ENCODE assay signal across 24 cellular contexts in the genomic region with DNA sequence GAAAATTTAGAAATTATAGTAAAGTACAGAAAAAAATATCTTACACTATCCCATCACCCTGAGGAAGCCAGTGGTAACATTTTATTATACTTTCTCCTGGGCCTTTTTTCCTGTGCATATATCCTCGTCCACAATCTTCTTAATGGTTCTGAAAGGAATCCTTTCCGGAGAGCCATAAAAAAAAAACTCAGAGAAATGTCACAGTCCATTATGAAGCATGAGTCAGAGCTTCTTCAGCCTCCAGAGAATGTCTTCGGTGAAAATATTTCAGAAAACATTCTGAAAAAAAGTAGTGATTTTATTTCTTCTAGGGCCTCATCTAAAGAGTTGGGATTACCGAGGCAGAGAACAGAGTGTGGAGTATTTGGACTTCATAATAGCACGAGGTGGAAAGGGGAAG.
DNase-seq lines count a peak whose midpoint lies in the region; ATAC-seq and TF ChIP-seq lines count a peak whose summit lies in the region.
"Had no signal": no experiment of that assay in that cellular context is flagged by ENCODE, and none has a peak within 500 bp of the region (broad histone marks: within the 10 kb centered on the region; RNA-seq: fewer than 3 reads in every experiment).

No MANE protein-coding gene starts in this region.

- peak; percentile 5 for DNase-seq in AG08395 (ENCODE audit: low spot score)
- DNase-seq in GM23248: peak; percentile 59
- peak; percentile 0 for DNase-seq in amniotic stem cell (lab: John Stamatoyannopoulos, UW)
- DNase-seq in iris pigment epithelial cell (ENCODE audit: low read depth): peak; percentile 3
- no peak for DNase-seq in NCI-H748 (lab: John Stamatoyannopoulos, UW; ENCODE audit: unreplicated experiment)
- no peak for DNase-seq in stimulated activated naive B cell treated with anti-CD40 and anti-IgM and Interleukin-4, amounts not matched to agents 10 μg/mL and 1 μg/mL and 100 μg/mL, for 72 hours
- DNase-seq in testis: no peak
- no peak for DNase-seq in neural progenitor cell (ENCODE audit: low spot score)
- DNase-seq: activated CD4-positive, alpha-beta memory T cell treated with anti-CD3 and anti-CD28 coated beads for 36 hours; activated naive CD8-positive, alpha-beta T cell treated with anti-CD3 and anti-CD28 coated beads, Interleukin-2, amount 10 ng/mL, durations not matched to agents 7 days and 5 days; brain microvascular endothelial cell; Caco-2; DMS79 treated with DMSO at 0.1 percent for 48 hours; effector memory CD4-positive, alpha-beta T cell; kidney; NCI-H2029 treated with DMSO at 0.1 percent for 48 hours; right lobe of liver; SHP77; upper lobe of right lung had no signal

- no peak overlapping the region for H3K27ac ChIP-seq in GM23248
- no peak overlapping the region for H3K27ac ChIP-seq in testis
- H3K27ac ChIP-seq in neural progenitor cell: no peak overlapping the region
- H3K27ac ChIP-seq: BLaER1 treated with 17β-estradiol and CSF1 and Interleukin-3, amounts not matched to agents 10 nM and 100 nM; brain microvascular endothelial cell; right lobe of liver; upper lobe of right lung had no signal

- in situ Hi-C loops in GM23248 (cut with MboI): no loop called here

- no peaks in the 10 kb centered on the region for H3K4me1 Mint-ChIP-seq in stimulated activated naive B cell treated with anti-CD40 and anti-IgM and Interleukin-4, amounts not matched to agents 10 μg/mL and 1 μg/mL and 100 μg/mL, for 72 hours
- peaks cover 39% of the 10 kb centered on the region for H3K4me1 Mint-ChIP-seq in neural progenitor cell
- H3K4me1 Mint-ChIP-seq: activated naive CD8-positive, alpha-beta T cell treated with anti-CD3 and anti-CD28 coated beads, Interleukin-2, amount 10 ng/mL, durations not matched to agents 7 days and 5 days had no signal

- H3K36me3 Mint-ChIP-seq in stimulated activated naive B cell treated with anti-CD40 and anti-IgM and Interleukin-4, amounts not matched to agents 10 μg/mL and 1 μg/mL and 100 μg/mL, for 72 hours: no peaks in the 10 kb centered on the region
- H3K36me3 Mint-ChIP-seq in neural progenitor cell: no peaks in the 10 kb centered on the region
- H3K36me3 Mint-ChIP-seq: activated CD4-positive, alpha-beta memory T cell treated with anti-CD3 and anti-CD28 coated beads for 36 hours; activated naive CD8-positive, alpha-beta T cell treated with anti-CD3 and anti-CD28 coated beads, Interleukin-2, amount 10 ng/mL, durations not matched to agents 7 days and 5 days had no signal

- no peak overlapping the region for H2AFZ ChIP-seq in GM23248
- H2AFZ ChIP-seq in neural progenitor cell (replicated peaks): no peak overlapping the region

- H3K79me2 ChIP-seq in GM23248 (ENCODE audit: insufficient read depth): no peaks in the 10 kb centered on the region
- no peaks in the 10 kb centered on the region for H3K79me2 ChIP-seq in neural progenitor cell (ENCODE audit: low read depth)

- H3F3A ChIP-seq in GM23248 (ENCODE audit: insufficient read depth) (no peaks in the 10 kb centered on the region), neural progenitor cell (ENCODE audit: low read depth) (no peaks in the 10 kb centered on the region)

- no peaks in the 10 kb centered on the region for H4K20me1 ChIP-seq in GM23248 (ENCODE audit: insufficient read depth)
- no peaks in the 10 kb centered on the region for H4K20me1 ChIP-seq in neural progenitor cell (ENCODE audit: low read depth)
- H4K20me1 ChIP-seq: BLaER1 treated with 17β-estradiol and CSF1 and Interleukin-3, amounts not matched to agents 10 nM and 100 nM had no signal

- H3K4me2 ChIP-seq in GM23248 (ENCODE audit: unreplicated experiment) (no peak overlapping the region), neural progenitor cell (no peak overlapping the region)
- H3K4me2 ChIP-seq: BLaER1 treated with 17β-estradiol and CSF1 and Interleukin-3, amounts not matched to agents 10 nM and 100 nM had no signal

- H3K27ac Mint-ChIP-seq in stimulated activated naive B cell treated with anti-CD40 and anti-IgM and Interleukin-4, amounts not matched to agents 10 μg/mL and 1 μg/mL and 100 μg/mL, for 72 hours: no peak overlapping the region
- no peak overlapping the region for H3K27ac Mint-ChIP-seq in neural progenitor cell
- H3K27ac Mint-ChIP-seq: activated CD4-positive, alpha-beta memory T cell treated with anti-CD3 and anti-CD28 coated beads for 36 hours; activated naive CD8-positive, alpha-beta T cell treated with anti-CD3 and anti-CD28 coated beads, Interleukin-2, amount 10 ng/mL, durations not matched to agents 7 days and 5 days had no signal

- H3K27me3 ChIP-seq in GM23248 (replicated peaks; ENCODE audit: insufficient read depth) (peaks cover 14% of the 10 kb centered on the region; the same call in 1 of the 2 replicates), testis (no peaks in the 10 kb centered on the region), neural progenitor cell (no peaks in the 10 kb centered on the region)
- H3K27me3 ChIP-seq: BLaER1 treated with 17β-estradiol and CSF1 and Interleukin-3, amounts not matched to agents 10 nM and 100 nM; brain microvascular endothelial cell; right lobe of liver; upper lobe of right lung had no signal

- intact Hi-C loops in testis (cut with DNase I; ENCODE audit: low total_unique reads): no loop called here

- H3K9me3 ChIP-seq in GM23248 (ENCODE audit: low read depth): no peaks in the 10 kb centered on the region
- H3K9me3 ChIP-seq in testis: no peaks in the 10 kb centered on the region
- no peaks in the 10 kb centered on the region for H3K9me3 ChIP-seq in neural progenitor cell (ENCODE audit: low read depth)
- H3K9me3 ChIP-seq: BLaER1 treated with 17β-estradiol and CSF1 and Interleukin-3, amounts not matched to agents 10 nM and 100 nM; HAP-1; right lobe of liver; upper lobe of right lung had no signal

- no peaks in the 10 kb centered on the region for H3K36me3 ChIP-seq in GM23248 (ENCODE audit: low read depth)
- no peaks in the 10 kb centered on the region for H3K36me3 ChIP-seq in testis (ENCODE audit: low read depth, missing control alignments)
- no peaks in the 10 kb centered on the region for H3K36me3 ChIP-seq in neural progenitor cell
- H3K36me3 ChIP-seq: BLaER1 treated with 17β-estradiol and CSF1 and Interleukin-3, amounts not matched to agents 10 nM and 100 nM; brain microvascular endothelial cell; HAP-1; right lobe of liver; upper lobe of right lung had no signal

- H3K4me3 ChIP-seq in GM23248 (no peak overlapping the region), testis (no peak overlapping the region), neural progenitor cell (no peak overlapping the region)
- H3K4me3 ChIP-seq: BLaER1 treated with 17β-estradiol and CSF1 and Interleukin-3, amounts not matched to agents 10 nM and 100 nM; HAP-1; lung; right lobe of liver; upper lobe of right lung had no signal

- peaks cover 26 to 33% of the 10 kb centered on the region in 2 donors for H3K27me3 Mint-ChIP-seq in stimulated activated naive B cell treated with anti-CD40 and anti-IgM and Interleukin-4, amounts not matched to agents 10 μg/mL and 1 μg/mL and 100 μg/mL, for 72 hours
- H3K27me3 Mint-ChIP-seq in neural progenitor cell (ENCODE audit: insufficient read depth, low read depth): peaks cover 4% of the 10 kb centered on the region

- peaks cover 0 to 2% of the 10 kb centered on the region in 2 donors for H3K9me3 Mint-ChIP-seq in stimulated activated naive B cell treated with anti-CD40 and anti-IgM and Interleukin-4, amounts not matched to agents 10 μg/mL and 1 μg/mL and 100 μg/mL, for 72 hours
- H3K9me3 Mint-ChIP-seq in neural progenitor cell: no peaks in the 10 kb centered on the region
- H3K9me3 Mint-ChIP-seq: activated CD4-positive, alpha-beta memory T cell treated with anti-CD3 and anti-CD28 coated beads for 36 hours; activated naive CD8-positive, alpha-beta T cell treated with anti-CD3 and anti-CD28 coated beads, Interleukin-2, amount 10 ng/mL, durations not matched to agents 7 days and 5 days; neural crest cell had no signal

- H3K9ac ChIP-seq in GM23248 (no peak overlapping the region), neural progenitor cell (no peak overlapping the region)
- H3K9ac ChIP-seq: BLaER1 treated with 17β-estradiol and CSF1 and Interleukin-3, amounts not matched to agents 10 nM and 100 nM had no signal

- H3K4me3 Mint-ChIP-seq in stimulated activated naive B cell treated with anti-CD40 and anti-IgM and Interleukin-4, amounts not matched to agents 10 μg/mL and 1 μg/mL and 100 μg/mL, for 72 hours: no peak overlapping the region
- H3K4me3 Mint-ChIP-seq in neural progenitor cell: no peak overlapping the region
- H3K4me3 Mint-ChIP-seq: activated CD4-positive, alpha-beta memory T cell treated with anti-CD3 and anti-CD28 coated beads for 36 hours; activated naive CD8-positive, alpha-beta T cell treated with anti-CD3 and anti-CD28 coated beads, Interleukin-2, amount 10 ng/mL, durations not matched to agents 7 days and 5 days; neural crest cell had no signal

- 12 to 19% methylated on average over 5 of the region's 5 CpGs for WGBS in GM23248 (ENCODE audit: low coverage in 1 of 2, low lambda C conversion rate in 2 of 2, missing lambda C conversion rate in 2 of 2), 2 experiments
- 76 to 86% methylated on average over 5 of the region's 5 CpGs for WGBS in testis, 2 donors

- TF ChIP-seq CTCF in testis (IDR thresholded peaks at IDR 0.05): no peak
- no peak for TF ChIP-seq CTCF in neural progenitor cell (IDR thresholded peaks at IDR 0.05)

- H3K4me1 ChIP-seq in GM23248 (ENCODE audit: insufficient read depth) (peaks cover 4% of the 10 kb centered on the region; the same call in 1 of the 2 replicates), testis (no peaks in the 10 kb centered on the region), neural progenitor cell (peaks cover 26% of the 10 kb centered on the region)
- H3K4me1 ChIP-seq: BLaER1 treated with 17β-estradiol and CSF1 and Interleukin-3, amounts not matched to agents 10 nM and 100 nM; Caco-2; HAP-1; right lobe of liver; upper lobe of right lung had no signal

- ATAC-seq in stimulated activated naive B cell treated with anti-CD40 and anti-IgM and Interleukin-4, amounts not matched to agents 10 μg/mL and 1 μg/mL and 100 μg/mL, for 72 hours (replicated peaks): no peak
- ATAC-seq: activated CD4-positive, CD25-positive, alpha-beta regulatory T cell treated with anti-CD3 and anti-CD28 coated beads, Interleukin-2, amount 50 U/mL, for 24 hours; right lobe of liver; upper lobe of right lung had no signal

- no peak for TF ChIP-seq POLR2A in testis (IDR thresholded peaks at IDR 0.05)

- no peaks in the 10 kb centered on the region for H3K9me2 ChIP-seq in GM23248 (ENCODE audit: insufficient read depth)

Comparison
In these comparisons a context has a peak if more than half of its experiments do, and no peak if none do; other contexts are left out.
1. DNase-seq: peak in AG08395 (single experiment), GM23248 (single experiment), amniotic stem cell (single experiment) and iris pigment epithelial cell (single experiment); none in NCI-H748 (single experiment), stimulated activated naive B cell treated with anti-CD40 and anti-IgM and Interleukin-4, amounts not matched to agents 10 μg/mL and 1 μg/mL and 100 μg/mL, for 72 hours (single experiment), testis (single experiment) and neural progenitor cell (single experiment).